Comparison of ENCODE assay signal across 19 cellular contexts in the genomic region with DNA sequence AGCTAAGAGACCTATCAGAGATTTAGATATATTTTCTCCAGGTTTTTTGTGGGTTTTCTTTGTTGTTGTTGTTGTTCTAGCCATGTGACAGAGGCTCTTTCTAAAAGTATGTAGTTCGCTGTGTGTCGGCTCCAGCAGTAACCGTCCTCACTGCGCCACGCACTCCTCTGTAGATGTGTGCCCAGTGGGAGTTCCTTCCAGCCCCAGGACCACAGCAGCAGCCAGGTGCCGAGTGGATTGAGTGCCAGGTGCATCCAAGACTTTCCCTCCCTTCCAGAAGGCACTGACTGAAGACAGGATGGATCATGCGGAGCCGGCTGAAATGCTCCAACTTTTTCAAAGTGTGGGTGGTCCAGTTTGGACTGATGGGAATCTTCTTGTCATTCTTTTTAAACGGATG. TPM values are rescaled to one million over a fixed set of nuclear protein-coding genes. Genes with fewer than 3 reads are reported as not detected.
"Had no signal": no experiment of that assay in that cellular context is flagged by ENCODE, and none has a peak within 500 bp of the region (broad histone marks: within the 10 kb centered on the region; RNA-seq: fewer than 3 reads in every experiment).

No MANE protein-coding gene starts in this region.

- H3K27ac Mint-ChIP-seq: activated CD4-positive, alpha-beta memory T cell treated with anti-CD3 and anti-CD28 coated beads, Interleukin-2, amount 10 ng/mL, durations not matched to agents 7 days and 5 days; activated CD4-positive, alpha-beta T cell treated with anti-CD3 and anti-CD28 coated beads for 36 hours; activated naive CD8-positive, alpha-beta T cell treated with anti-CD3 and anti-CD28 coated beads, Interleukin-2, amount 50 U/mL, for 24 hours; stimulated activated effector memory CD8-positive, alpha-beta T cell treated with anti-CD3 and anti-CD28 coated beads, Interleukin-12 subunit alpha, Interleukin-12 subunit beta, amount 100 ng/mL, for 72 hours had no signal

- H3K4me2 ChIP-seq: smooth muscle cell had no signal

- H3K4me1 ChIP-seq: pancreas had no signal

- ATAC-seq: activated CD4-positive, alpha-beta T cell treated with anti-CD3 and anti-CD28 coated beads for 36 hours; activated naive CD8-positive, alpha-beta T cell treated with anti-CD3 and anti-CD28 coated beads, Interleukin-2, amount 50 U/mL, for 24 hours; gastroesophageal sphincter; pancreas; stimulated activated effector memory CD8-positive, alpha-beta T cell treated with anti-CD3 and anti-CD28 coated beads, Interleukin-12 subunit alpha, Interleukin-12 subunit beta, amount 100 ng/mL, for 72 hours; T-cell had no signal

- H3K9me3 ChIP-seq: ascending aorta, colonic mucosa, gastroesophageal sphincter, left ventricle myocardium inferior, pancreas, tibial artery had no signal

- H3K4me3 Mint-ChIP-seq: activated CD4-positive, alpha-beta memory T cell treated with anti-CD3 and anti-CD28 coated beads, Interleukin-2, amount 10 ng/mL, durations not matched to agents 7 days and 5 days; activated CD4-positive, alpha-beta T cell treated with anti-CD3 and anti-CD28 coated beads for 36 hours; activated naive CD8-positive, alpha-beta T cell treated with anti-CD3 and anti-CD28 coated beads, Interleukin-2, amount 50 U/mL, for 24 hours; neural crest cell; stimulated activated effector memory CD8-positive, alpha-beta T cell treated with anti-CD3 and anti-CD28 coated beads, Interleukin-12 subunit alpha, Interleukin-12 subunit beta, amount 100 ng/mL, for 72 hours had no signal

- H3K4me3 ChIP-seq: ascending aorta, colonic mucosa, gastroesophageal sphincter, left ventricle myocardium inferior, pancreas, smooth muscle cell, tibial artery had no signal

- H3K36me3 ChIP-seq: colonic mucosa had no signal

- H3K27me3 ChIP-seq: ascending aorta, pancreas had no signal

- DNase-seq: activated CD4-positive, alpha-beta memory T cell treated with anti-CD3 and anti-CD28 coated beads, Interleukin-2, amount 10 ng/mL, durations not matched to agents 7 days and 5 days; activated CD4-positive, alpha-beta T cell treated with anti-CD3 and anti-CD28 coated beads for 36 hours; activated CD8-positive, alpha-beta memory T cell treated with anti-CD3 and anti-CD28 coated beads, Interleukin-2, amount 50 U/mL, for 4 hours; activated naive CD4-positive, alpha-beta T cell; activated naive CD8-positive, alpha-beta T cell treated with anti-CD3 and anti-CD28 coated beads, Interleukin-2, amount 50 U/mL, for 24 hours; colonic mucosa; left ventricle myocardium inferior; pancreas; retina; T-cell; tibial artery had no signal

- H3K27ac ChIP-seq: ascending aorta, colonic mucosa, gastroesophageal sphincter, left ventricle myocardium inferior, pancreas, tibial artery, VCaP had no signal

RNA-seq across cellular contexts. Expression of a gene that starts 31.8 kb away (rescaled TPM):
- total RNA-seq: activated CD4-positive, alpha-beta T cell treated with anti-CD3 and anti-CD28 coated beads for 36 hours had no signal
- polyA plus RNA-seq: fibroblast of lung, keratinocyte had no signal
